8 cellular contexts compared by ENCODE assay signal in the genomic region with DNA sequence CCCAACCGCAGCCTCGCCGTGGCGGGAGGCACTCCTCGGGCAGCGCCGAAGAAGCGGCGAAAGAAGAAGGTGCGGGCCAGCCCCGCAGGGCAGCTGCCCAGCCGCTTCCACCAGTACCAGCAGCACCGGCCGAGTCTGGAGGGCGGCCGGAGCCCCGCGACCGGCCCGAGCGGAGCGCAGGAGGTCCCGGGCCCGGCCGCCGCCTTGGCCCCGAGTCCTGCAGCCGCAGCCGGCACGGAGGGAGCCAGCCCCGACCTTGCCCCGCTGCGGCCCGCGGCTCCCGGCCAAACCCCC. TPM values are rescaled to one million over a fixed set of nuclear protein-coding genes. Genes with fewer than 3 reads are reported as not detected.
A peak's percentile ranks its signal among the peaks of the same experiment; 100 is the strongest.
DNase-seq lines count a peak whose midpoint lies in the region; ATAC-seq and TF ChIP-seq lines count a peak whose summit lies in the region.

No MANE protein-coding gene starts in this region.

- peak overlapping the region; percentile 95 for H3K27ac ChIP-seq in MM.1S (ENCODE audit: low read length)

- H3K4me1 ChIP-seq in MM.1S (ENCODE audit: low read length) (peaks cover 9% of the 10 kb centered on the region; the same call in 1 of the 2 replicates), mucosa of stomach (ENCODE audit: control insufficient read depth, insufficient read depth, low read length) (peaks cover 10% of the 10 kb centered on the region)

- H3K36me3 ChIP-seq in MM.1S (replicated peaks; ENCODE audit: insufficient read depth, low read length) (peaks cover 4% of the 10 kb centered on the region), mucosa of stomach (ENCODE audit: control insufficient read depth, insufficient read depth, low read length) (peaks cover 8% of the 10 kb centered on the region)

- no peaks in the 10 kb centered on the region for H3K27me3 Mint-ChIP-seq in chondrocyte (ENCODE audit: low read depth)

- peak overlapping the region; percentile 73 for H3K4me3 ChIP-seq in AG09309 (ENCODE audit: control insufficient read depth, low read depth, low read length)
- H3K4me3 ChIP-seq in MM.1S (ENCODE audit: low read length) = peak overlapping the region; percentile 98
- peak overlapping the region; percentile 97 for H3K4me3 ChIP-seq in mucosa of stomach (ENCODE audit: low read length)

- H3K9ac ChIP-seq in MM.1S (ENCODE audit: low read length) = peak overlapping the region; percentile 99
- H3K9ac ChIP-seq in mucosa of stomach (ENCODE audit: low read length) = peak overlapping the region; percentile 100

- H3K9me2 ChIP-seq in MM.1S (replicated peaks; ENCODE audit: insufficient read depth, low read length) = no peaks in the 10 kb centered on the region

- no peaks in the 10 kb centered on the region for H3K9me3 ChIP-seq in MM.1S (replicated peaks; ENCODE audit: insufficient read depth, low read length)
- H3K9me3 ChIP-seq in mucosa of stomach (ENCODE audit: control insufficient read depth, low read length) = no peaks in the 10 kb centered on the region

- H3K4me1 Mint-ChIP-seq in chondrocyte (ENCODE audit: low read depth) = peaks cover 43% of the 10 kb centered on the region

- no peaks in the 10 kb centered on the region for H3K9me3 Mint-ChIP-seq in chondrocyte (ENCODE audit: low read depth)

- H2AFZ ChIP-seq in MM.1S (ENCODE audit: low read length) = no peak overlapping the region

- peaks cover 41% of the 10 kb centered on the region for H3K79me2 ChIP-seq in MM.1S (ENCODE audit: low read length)

- DNase-seq in AG09309 (ENCODE audit: low read depth) (no peak), MM.1S (peak; percentile 24), chondrocyte (ENCODE audit: low spot score) (no peak), NCI-H446 (lab: John Stamatoyannopoulos, UW) (no peak), cortex of kidney (lab: John Stamatoyannopoulos, UW) (no peak)
- DNase-seq in stimulated activated CD4-positive, alpha-beta T cell treated with anti-CD3 and anti-CD28 coated beads, Interleukin-12 subunit alpha, Interleukin-12 subunit beta, amount 100 ng/mL, for 4 hours = no peak

- H3K36me3 Mint-ChIP-seq in chondrocyte (ENCODE audit: low read depth) = peaks cover 15% of the 10 kb centered on the region

- peaks cover 18% of the 10 kb centered on the region for H3F3A ChIP-seq in MM.1S (ENCODE audit: insufficient read depth, low read length)

- H3K4me3 Mint-ChIP-seq in chondrocyte (ENCODE audit: unreplicated experiment) = peak overlapping the region; percentile 93

- no peaks in the 10 kb centered on the region for H3K27me3 ChIP-seq in MM.1S (replicated peaks; ENCODE audit: insufficient read depth, low read length)
- H3K27me3 ChIP-seq in mucosa of stomach (ENCODE audit: control insufficient read depth, insufficient read depth, low read length) = no peaks in the 10 kb centered on the region

- peak overlapping the region; percentile 97 for H3K27ac Mint-ChIP-seq in chondrocyte (ENCODE audit: unreplicated experiment)

- TF ChIP-seq CTCF in AG09309 (IDR thresholded peaks at IDR 0.05; ENCODE audit: control insufficient read depth, insufficient read depth, low read depth, low read length, missing control alignments) = no peak
- no peak for TF ChIP-seq CTCF in MM.1S (IDR thresholded peaks at IDR 0.05; ENCODE audit: low read length)
- no peak for TF ChIP-seq CTCF in chondrocyte (IDR thresholded peaks at IDR 0.05)

- H3K4me2 ChIP-seq in MM.1S (ENCODE audit: low read depth, low read length) = peak overlapping the region; percentile 73

- peaks cover 23% of the 10 kb centered on the region; the same call in 1 of the 2 replicates for H4K20me1 ChIP-seq in MM.1S (ENCODE audit: insufficient read depth, low read length)

- peak; percentile 21 for ATAC-seq in GM21423 (IDR thresholded peaks at IDR 0.05; ENCODE audit: unreplicated experiment)

RNA-seq across cellular contexts. Expression of gene PNRC1, which starts 0.5 kb away (rescaled TPM):
- total RNA-seq in chondrocyte = 104 to 115 TPM (median 111 TPM) in 3 replicates

RNA-seq across cellular contexts. Expression of gene SRSF12, which starts 36.8 kb away (rescaled TPM):
- total RNA-seq in chondrocyte = 2.9 to 5.9 TPM (median 4.8 TPM) in 3 replicates
